17 cellular contexts compared by ENCODE assay signal in genomic region chr18:4748975-4749374, GRCh38.
"Had no signal": no experiment of that assay in that cellular context is flagged by ENCODE, and none has a peak within 500 bp of the region (broad histone marks: within the 10 kb centered on the region; RNA-seq: fewer than 3 reads in every experiment).

No MANE protein-coding gene starts in this region.

- H3K27me3 ChIP-seq: colonic mucosa, esophagus squamous epithelium, gastroesophageal sphincter, stomach, transverse colon had no signal

- H3K27ac ChIP-seq: colonic mucosa, esophagus squamous epithelium, gastroesophageal sphincter, parathyroid adenoma, psoas muscle, skin epidermis, stomach, thoracic aorta, transverse colon had no signal

- H3K9me3 ChIP-seq: colonic mucosa, esophagus squamous epithelium, gastroesophageal sphincter, psoas muscle had no signal

- H3K4me3 ChIP-seq: colonic mucosa, esophagus squamous epithelium, gastroesophageal sphincter, psoas muscle, skin epidermis, stomach, thoracic aorta, transverse colon had no signal

- H3K4me1 ChIP-seq: colonic mucosa, esophagus squamous epithelium, gastroesophageal sphincter, parathyroid adenoma, psoas muscle, stomach, transverse colon had no signal

- ATAC-seq: gastroesophageal sphincter, left colon, psoas muscle, sciatic nerve had no signal

- H2AFZ ChIP-seq: parathyroid adenoma had no signal

- H3K36me3 ChIP-seq: colonic mucosa, esophagus squamous epithelium, gastroesophageal sphincter, stomach, thoracic aorta, transverse colon had no signal

- DNase-seq: colonic mucosa; dermis blood vessel endothelial cell; esophagus squamous epithelium; foreskin fibroblast; left colon; mesendoderm; naive B cell; psoas muscle; stimulated activated naive CD4-positive, alpha-beta T cell; stomach; substantia nigra; transverse colon had no signal

- H3K9ac ChIP-seq: parathyroid adenoma had no signal

- H3K79me2 ChIP-seq: parathyroid adenoma had no signal
